ENCODE assay signal across 8 cellular contexts in genomic region chr20:289693-290080, GRCh38. TPM values are rescaled to one million over a fixed set of nuclear protein-coding genes. Genes with fewer than 3 reads are reported as not detected.
DNase-seq lines count a peak whose midpoint lies in the region; ATAC-seq and TF ChIP-seq lines count a peak whose summit lies in the region.

No MANE protein-coding gene starts in this region.

- no peaks in the 10 kb centered on the region for H3K9me3 ChIP-seq in cardiac muscle cell (ENCODE audit: low read depth)
- no peaks in the 10 kb centered on the region for H3K9me3 ChIP-seq in adrenal gland (replicated peaks in 1 of 3)
- no peaks in the 10 kb centered on the region for H3K9me3 ChIP-seq in upper lobe of right lung

- WGBS in adrenal gland, 4 donors, result 42 to 53% (median 46%) methylated on average over 2 of the region's 2 CpGs

- H3K27ac ChIP-seq in cardiac muscle cell (peak overlapping the region; percentile 86), adrenal gland (peak overlapping the region in 4 of 5 donors; percentile 56 to 84 (median 74)), layer of hippocampus (ENCODE audit: low read depth, low read length) (peak overlapping the region; percentile 69), upper lobe of right lung (peak overlapping the region; percentile 89)

- no peaks in the 10 kb centered on the region for H3K36me3 ChIP-seq in cardiac muscle cell
- H3K36me3 ChIP-seq in adrenal gland (replicated peaks in 1 of 2), result no peaks in the 10 kb centered on the region
- no peaks in the 10 kb centered on the region for H3K36me3 ChIP-seq in upper lobe of right lung

- H3K4me1 ChIP-seq in cardiac muscle cell (ENCODE audit: low read depth), result peaks cover 10% of the 10 kb centered on the region
- peaks cover 10 to 15% of the 10 kb centered on the region in 2 donors for H3K4me1 ChIP-seq in adrenal gland (replicated peaks in 1 of 2)
- H3K4me1 ChIP-seq in upper lobe of right lung, result peaks cover 18% of the 10 kb centered on the region

- H3K27me3 ChIP-seq in cardiac muscle cell (no peaks in the 10 kb centered on the region), adrenal gland (no peaks in the 10 kb centered on the region), layer of hippocampus (ENCODE audit: control insufficient read depth, insufficient read depth, low read length) (no peaks in the 10 kb centered on the region), upper lobe of right lung (no peaks in the 10 kb centered on the region)

- no peak for TF ChIP-seq POLR2A in adrenal gland (IDR thresholded peaks at IDR 0.05)

- no peak for TF ChIP-seq CTCF in cardiac muscle cell (IDR thresholded peaks at IDR 0.05; ENCODE audit: low read depth, low read length)
- no peak for TF ChIP-seq CTCF in adrenal gland (IDR thresholded peaks at IDR 0.05)
- no peak for TF ChIP-seq CTCF in upper lobe of right lung (IDR thresholded peaks at IDR 0.05)

- ATAC-seq in left cardiac atrium (no peak), upper lobe of right lung (no peak), HG03039 (IDR thresholded peaks at IDR 0.05; ENCODE audit: unreplicated experiment) (no peak)

- peak in 1 of 2 donors; percentile 15 for DNase-seq in cardiac muscle cell (ENCODE audit: low read depth in 1 of 2, low spot score in 1 of 2)
- no peak for DNase-seq in left cardiac atrium
- DNase-seq in adrenal gland, result no peak
- no peak for DNase-seq in upper lobe of right lung
- DNase-seq in RKO (ENCODE audit: low spot score), result no peak
- DNase-seq in posterior cingulate gyrus, result no peak

- intact Hi-C loops in left cardiac atrium (cut with DNase I), result no loop called here
- intact Hi-C loops in adrenal gland (cut with DNase I), result loop anchor here in 1 of 2 donors (10.0 kb wide), 1 partner anchor 45 kb away; no protein-coding TSS in a partner anchor
- intact Hi-C loops in upper lobe of right lung (cut with DNase I), result no loop called here
- intact Hi-C loops in posterior cingulate gyrus (cut with DNase I), result no loop called here

- peak overlapping the region; percentile 55 for H3K4me3 ChIP-seq in cardiac muscle cell
- peak overlapping the region in 3 of 4 donors; percentile 50 to 72 (median 54) for H3K4me3 ChIP-seq in adrenal gland
- H3K4me3 ChIP-seq in upper lobe of right lung, result peak overlapping the region; percentile 75

RNA-seq across cellular contexts. Expression of gene C20orf96, which starts 0.9 kb away (rescaled TPM):
- total RNA-seq in cardiac muscle cell (6.2 and 9.3 TPM in 2 replicates), left cardiac atrium (1 to 10 TPM; 5.5 to 7.2 TPM), adrenal gland (10 to 100 TPM in 1 of 8 donors, 1 to 10 TPM in 7; 2.7 to 20.2 (median 6.3) TPM), upper lobe of right lung (8.8 TPM)
- polyA plus RNA-seq in cardiac muscle cell (31.9 and 41.9 TPM in 2 replicates), adrenal gland (10 to 100 TPM in 1 of 3 donors, 1 to 10 TPM in 2; 5.3 to 13.7 (median 7.6) TPM)

RNA-seq across cellular contexts. Expression of gene ZCCHC3, which starts 7.7 kb away (rescaled TPM):
- total RNA-seq in cardiac muscle cell (49.9 and 63.8 TPM in 2 replicates), left cardiac atrium (10 to 100 TPM; 11.0 to 12.2 TPM), adrenal gland (10 to 100 TPM; 14.5 to 21.8 (median 17.3) TPM), upper lobe of right lung (15.7 TPM)
- polyA plus RNA-seq in cardiac muscle cell (43.7 and 53.1 TPM in 2 replicates), adrenal gland (10 to 100 TPM; 11.1 to 11.5 (median 11.5) TPM)

RNA-seq across cellular contexts. Expression of gene DEFB132, which starts 32.2 kb away (rescaled TPM):
- total RNA-seq in cardiac muscle cell (not detected in 2 replicates), left cardiac atrium (under 1 TPM in 1 of 2 donors, not detected in 1; 0.32 TPM), adrenal gland (not detected), upper lobe of right lung (not detected)
- polyA plus RNA-seq in cardiac muscle cell (not detected in 2 replicates), adrenal gland (under 1 TPM in 1 of 3 donors, not detected in 2; 0.03 TPM)

RNA-seq across cellular contexts. Expression of gene SOX12, which starts 35.7 kb away (rescaled TPM):
- total RNA-seq in cardiac muscle cell (57.6 and 79.8 TPM in 2 replicates), left cardiac atrium (10 to 100 TPM in 1 of 2 donors, 1 to 10 TPM in 1; 8.1 to 11.6 TPM), adrenal gland (10 to 100 TPM in 6 of 8 donors, 1 to 10 TPM in 2; 8.8 to 38.8 (median 13.9) TPM), upper lobe of right lung (8.4 TPM)
- polyA plus RNA-seq in cardiac muscle cell (41.9 and 49.9 TPM in 2 replicates), adrenal gland (10 to 100 TPM in 1 of 3 donors, 1 to 10 TPM in 2; 2.0 to 12.8 (median 5.4) TPM)

RNA-seq across cellular contexts. Expression of gene NRSN2, which starts 57.2 kb away (rescaled TPM):
- total RNA-seq in cardiac muscle cell, result 111 and 190 TPM in 2 replicates
- polyA plus RNA-seq in cardiac muscle cell, result 135 and 170 TPM in 2 replicates
- 10 to 100 TPM; 20.6 to 34.9 TPM for total RNA-seq in left cardiac atrium
- total RNA-seq in adrenal gland, result 100 to 1,000 TPM in 2 of 8 donors, 10 to 100 TPM in 6; 45.5 to 146 (median 82.1) TPM
- 100 to 1,000 TPM in 2 of 3 donors, 10 to 100 TPM in 1; 70.0 to 263 (median 249) TPM for polyA plus RNA-seq in adrenal gland
- total RNA-seq in upper lobe of right lung, result 19.9 TPM
